Comparison of ENCODE assay signal across 7 cellular contexts in the genomic region with DNA sequence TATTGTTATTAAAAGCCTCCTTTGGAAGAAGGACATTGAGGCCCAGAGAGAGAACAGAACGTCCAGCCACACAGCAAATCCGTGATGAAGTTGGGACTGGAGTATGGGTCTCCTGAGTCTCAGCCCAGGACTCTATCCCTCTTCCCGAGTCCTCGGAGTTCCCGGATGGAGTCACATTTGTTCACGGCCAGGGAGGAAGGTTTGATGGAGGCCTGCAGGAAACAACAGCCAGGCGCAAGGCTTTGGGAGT. TPM values are rescaled to one million over a fixed set of nuclear protein-coding genes. Genes with fewer than 3 reads are reported as not detected.
DNase-seq lines count a peak whose midpoint lies in the region; ATAC-seq and TF ChIP-seq lines count a peak whose summit lies in the region.

No MANE protein-coding gene starts in this region.

- no peaks in the 10 kb centered on the region; the same call in 1 of the 2 replicates for H3K27me3 Mint-ChIP-seq in WTC11 (ENCODE audit: low read depth)

- in situ Hi-C loops in HAP-1 (cut with MboI; ENCODE audit: low sequenced_read_pairs) = no loop called here

- peaks cover 34% of the 10 kb centered on the region for H3K4me1 Mint-ChIP-seq in WTC11
- peaks cover 44% of the 10 kb centered on the region for H3K4me1 Mint-ChIP-seq in stimulated activated effector memory CD8-positive, alpha-beta T cell treated with anti-CD3 and anti-CD28 coated beads, Interleukin-12 subunit alpha, Interleukin-12 subunit beta, amount 100 ng/mL, for 72 hours

- DNase-seq in HAP-1 (ENCODE audit: low spot score in 2 of 2) = no peak
- no peak for DNase-seq in WTC11 (ENCODE audit: low spot score)
- no peak for DNase-seq in left cardiac atrium
- DNase-seq in stimulated activated effector memory CD8-positive, alpha-beta T cell treated with anti-CD3 and anti-CD28 coated beads, Interleukin-12 subunit alpha, Interleukin-12 subunit beta, amount 100 ng/mL, for 72 hours (ENCODE audit: low spot score in 2 of 2) = no peak
- no peak for DNase-seq in dermis blood vessel endothelial cell
- DNase-seq in GM20000 (ENCODE audit: low spot score) = no peak

- intact Hi-C loops in left cardiac atrium (cut with DNase I) = no loop called here

- POLR2A ChIA-PET in WTC11 (lab: Charles Lee) = interaction anchor here (0.7 to 2.4 kb wide), 7 partner anchors 18 to 223 kb away, joined by 3 to 12 read pairs (median 4); partner anchors contain the start of genes CCDC28B, IQCC, KPNA6 and TMEM39B

- H3K4me1 ChIP-seq in HAP-1 = peaks cover 14% of the 10 kb centered on the region

- H3K9me3 ChIP-seq in HAP-1 = no peaks in the 10 kb centered on the region

- peaks cover 33% of the 10 kb centered on the region for H3K36me3 ChIP-seq in HAP-1 (replicated peaks)

- H3K9me3 Mint-ChIP-seq in WTC11 = no peaks in the 10 kb centered on the region
- H3K9me3 Mint-ChIP-seq in stimulated activated effector memory CD8-positive, alpha-beta T cell treated with anti-CD3 and anti-CD28 coated beads, Interleukin-12 subunit alpha, Interleukin-12 subunit beta, amount 100 ng/mL, for 72 hours = no peaks in the 10 kb centered on the region

- TF ChIP-seq CTCF in WTC11 (IDR thresholded peaks at IDR 0.05) (no peak), GM20000 (IDR thresholded peaks at IDR 0.05; ENCODE audit: extremely low read depth, missing control alignments) (no peak)

- H3K27me3 ChIP-seq in HAP-1 (ENCODE audit: low read depth) = no peaks in the 10 kb centered on the region

- peak; percentile 13 for ATAC-seq in WTC11
- peak; percentile 3 to 16 for ATAC-seq in left cardiac atrium
- ATAC-seq in stimulated activated effector memory CD8-positive, alpha-beta T cell treated with anti-CD3 and anti-CD28 coated beads, Interleukin-12 subunit alpha, Interleukin-12 subunit beta, amount 100 ng/mL, for 72 hours = no peak
- ATAC-seq in HG02885 (IDR thresholded peaks at IDR 0.05; ENCODE audit: poor library complexity, unreplicated experiment) = no peak

- H3K27ac Mint-ChIP-seq in WTC11 = peak overlapping the region; percentile 92
- peak overlapping the region; percentile 98 for H3K27ac Mint-ChIP-seq in stimulated activated effector memory CD8-positive, alpha-beta T cell treated with anti-CD3 and anti-CD28 coated beads, Interleukin-12 subunit alpha, Interleukin-12 subunit beta, amount 100 ng/mL, for 72 hours

- CTCF ChIA-PET in WTC11 (lab: Charles Lee) = interaction anchor here (0.6 to 3.6 kb wide), 12 partner anchors 22 to 390 kb away, joined by 3 to 21 read pairs (median 4); partner anchors contain the start of genes CCDC28B, IQCC, KPNA6 and TMEM39B

- peaks cover 28% of the 10 kb centered on the region for H3K36me3 Mint-ChIP-seq in WTC11
- H3K36me3 Mint-ChIP-seq in stimulated activated effector memory CD8-positive, alpha-beta T cell treated with anti-CD3 and anti-CD28 coated beads, Interleukin-12 subunit alpha, Interleukin-12 subunit beta, amount 100 ng/mL, for 72 hours = peaks cover 62% of the 10 kb centered on the region

- peak overlapping the region; percentile 76 for H3K4me3 Mint-ChIP-seq in WTC11
- peak overlapping the region; percentile 96 for H3K4me3 Mint-ChIP-seq in stimulated activated effector memory CD8-positive, alpha-beta T cell treated with anti-CD3 and anti-CD28 coated beads, Interleukin-12 subunit alpha, Interleukin-12 subunit beta, amount 100 ng/mL, for 72 hours

- peak overlapping the region; percentile 59 for H3K4me3 ChIP-seq in HAP-1

TF ChIP-seq in WTC11, 78 proteins besides CTCF, POLR2A, EP300 and RAD21 (continues in another document):
- no peak for TF ChIP-seq ZNF425 (CRISPR knock-in tag; conservative IDR thresholded peaks at IDR 0.05)
- TF ChIP-seq, protein P1, sequence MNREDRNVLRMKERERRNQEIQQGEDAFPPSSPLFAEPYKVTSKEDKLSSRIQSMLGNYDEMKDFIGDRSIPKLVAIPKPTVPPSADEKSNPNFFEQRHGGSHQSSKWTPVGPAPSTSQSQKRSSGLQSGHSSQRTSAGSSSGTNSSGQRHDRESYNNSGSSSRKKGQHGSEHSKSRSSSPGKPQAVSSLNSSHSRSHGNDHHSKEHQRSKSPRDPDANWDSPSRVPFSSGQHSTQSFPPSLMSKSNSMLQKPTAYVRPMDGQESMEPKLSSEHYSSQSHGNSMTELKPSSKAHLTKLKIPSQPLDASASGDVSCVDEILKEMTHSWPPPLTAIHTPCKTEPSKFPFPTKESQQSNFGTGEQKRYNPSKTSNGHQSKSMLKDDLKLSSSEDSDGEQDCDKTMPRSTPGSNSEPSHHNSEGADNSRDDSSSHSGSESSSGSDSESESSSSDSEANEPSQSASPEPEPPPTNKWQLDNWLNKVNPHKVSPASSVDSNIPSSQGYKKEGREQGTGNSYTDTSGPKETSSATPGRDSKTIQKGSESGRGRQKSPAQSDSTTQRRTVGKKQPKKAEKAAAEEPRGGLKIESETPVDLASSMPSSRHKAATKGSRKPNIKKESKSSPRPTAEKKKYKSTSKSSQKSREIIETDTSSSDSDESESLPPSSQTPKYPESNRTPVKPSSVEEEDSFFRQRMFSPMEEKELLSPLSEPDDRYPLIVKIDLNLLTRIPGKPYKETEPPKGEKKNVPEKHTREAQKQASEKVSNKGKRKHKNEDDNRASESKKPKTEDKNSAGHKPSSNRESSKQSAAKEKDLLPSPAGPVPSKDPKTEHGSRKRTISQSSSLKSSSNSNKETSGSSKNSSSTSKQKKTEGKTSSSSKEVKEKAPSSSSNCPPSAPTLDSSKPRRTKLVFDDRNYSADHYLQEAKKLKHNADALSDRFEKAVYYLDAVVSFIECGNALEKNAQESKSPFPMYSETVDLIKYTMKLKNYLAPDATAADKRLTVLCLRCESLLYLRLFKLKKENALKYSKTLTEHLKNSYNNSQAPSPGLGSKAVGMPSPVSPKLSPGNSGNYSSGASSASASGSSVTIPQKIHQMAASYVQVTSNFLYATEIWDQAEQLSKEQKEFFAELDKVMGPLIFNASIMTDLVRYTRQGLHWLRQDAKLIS (CRISPR knock-in tag; IDR thresholded peaks at IDR 0.05; ENCODE audit: borderline replicate concordance) = no peak
- TF ChIP-seq TEAD4 (CRISPR knock-in tag; IDR thresholded peaks at IDR 0.05) = no peak
- TF ChIP-seq, protein P2, sequence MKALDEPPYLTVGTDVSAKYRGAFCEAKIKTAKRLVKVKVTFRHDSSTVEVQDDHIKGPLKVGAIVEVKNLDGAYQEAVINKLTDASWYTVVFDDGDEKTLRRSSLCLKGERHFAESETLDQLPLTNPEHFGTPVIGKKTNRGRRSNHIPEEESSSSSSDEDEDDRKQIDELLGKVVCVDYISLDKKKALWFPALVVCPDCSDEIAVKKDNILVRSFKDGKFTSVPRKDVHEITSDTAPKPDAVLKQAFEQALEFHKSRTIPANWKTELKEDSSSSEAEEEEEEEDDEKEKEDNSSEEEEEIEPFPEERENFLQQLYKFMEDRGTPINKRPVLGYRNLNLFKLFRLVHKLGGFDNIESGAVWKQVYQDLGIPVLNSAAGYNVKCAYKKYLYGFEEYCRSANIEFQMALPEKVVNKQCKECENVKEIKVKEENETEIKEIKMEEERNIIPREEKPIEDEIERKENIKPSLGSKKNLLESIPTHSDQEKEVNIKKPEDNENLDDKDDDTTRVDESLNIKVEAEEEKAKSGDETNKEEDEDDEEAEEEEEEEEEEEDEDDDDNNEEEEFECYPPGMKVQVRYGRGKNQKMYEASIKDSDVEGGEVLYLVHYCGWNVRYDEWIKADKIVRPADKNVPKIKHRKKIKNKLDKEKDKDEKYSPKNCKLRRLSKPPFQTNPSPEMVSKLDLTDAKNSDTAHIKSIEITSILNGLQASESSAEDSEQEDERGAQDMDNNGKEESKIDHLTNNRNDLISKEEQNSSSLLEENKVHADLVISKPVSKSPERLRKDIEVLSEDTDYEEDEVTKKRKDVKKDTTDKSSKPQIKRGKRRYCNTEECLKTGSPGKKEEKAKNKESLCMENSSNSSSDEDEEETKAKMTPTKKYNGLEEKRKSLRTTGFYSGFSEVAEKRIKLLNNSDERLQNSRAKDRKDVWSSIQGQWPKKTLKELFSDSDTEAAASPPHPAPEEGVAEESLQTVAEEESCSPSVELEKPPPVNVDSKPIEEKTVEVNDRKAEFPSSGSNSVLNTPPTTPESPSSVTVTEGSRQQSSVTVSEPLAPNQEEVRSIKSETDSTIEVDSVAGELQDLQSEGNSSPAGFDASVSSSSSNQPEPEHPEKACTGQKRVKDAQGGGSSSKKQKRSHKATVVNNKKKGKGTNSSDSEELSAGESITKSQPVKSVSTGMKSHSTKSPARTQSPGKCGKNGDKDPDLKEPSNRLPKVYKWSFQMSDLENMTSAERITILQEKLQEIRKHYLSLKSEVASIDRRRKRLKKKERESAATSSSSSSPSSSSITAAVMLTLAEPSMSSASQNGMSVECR (CRISPR knock-in tag; IDR thresholded peaks at IDR 0.05; ENCODE audit: borderline replicate concordance) = no peak
- no peak for TF ChIP-seq OVOL2 (CRISPR knock-in tag; IDR thresholded peaks at IDR 0.05; ENCODE audit: borderline replicate concordance)
- no peak for TF ChIP-seq ZNF121 (CRISPR knock-in tag; IDR thresholded peaks at IDR 0.05)

RNA-seq across cellular contexts. Expression of gene TXLNA, which starts 0.4 kb away (rescaled TPM):
- total RNA-seq in WTC11 (2021) (46.3 to 49.8 TPM (median 47.2 TPM) in 3 replicates), left cardiac atrium (10 to 100 TPM; 20.3 to 35.6 TPM), dermis blood vessel endothelial cell (83.7 and 93.6 TPM in 2 replicates)

RNA-seq across cellular contexts. Expression of gene CCDC28B, which starts 21.3 kb away (rescaled TPM):
- total RNA-seq in WTC11 (2021) (29.0 to 34.4 TPM (median 29.9 TPM) in 3 replicates), left cardiac atrium (10 to 100 TPM in 1 of 2 donors, 1 to 10 TPM in 1; 7.5 to 13.8 TPM), dermis blood vessel endothelial cell (10.8 and 16.8 TPM in 2 replicates)

RNA-seq across cellular contexts. Expression of gene IQCC, which starts 26.4 kb away (rescaled TPM):
- total RNA-seq in WTC11 (2021) = 4.6 to 5.2 TPM (median 4.8 TPM) in 3 replicates
- total RNA-seq in left cardiac atrium = under 1 TPM; 0.76 to 0.97 TPM
- total RNA-seq in dermis blood vessel endothelial cell = 1.0 and 1.2 TPM in 2 replicates

RNA-seq across cellular contexts. Expression of gene DCDC2B, which starts 29.8 kb away (rescaled TPM):
- not detected in 3 replicates for total RNA-seq in WTC11 (2021)
- total RNA-seq in left cardiac atrium = not detected
- not detected in 2 replicates for total RNA-seq in dermis blood vessel endothelial cell

RNA-seq across cellular contexts. Expression of gene TMEM234, which starts 43.0 kb away (rescaled TPM):
- total RNA-seq in WTC11 (2021) (10.3 to 11.9 TPM (median 11.4 TPM) in 3 replicates), left cardiac atrium (1 to 10 TPM; 8.8 to 9.9 TPM), dermis blood vessel endothelial cell (9.2 and 12.3 TPM in 2 replicates)

Comparison
In these comparisons a context has a peak if more than half of its experiments do, and no peak if none do; other contexts are left out.
1. ATAC-seq: peak in WTC11 (single experiment) and left cardiac atrium (2 of 2); none in stimulated activated effector memory CD8-positive, alpha-beta T cell treated with anti-CD3 and anti-CD28 coated beads, Interleukin-12 subunit alpha, Interleukin-12 subunit beta, amount 100 ng/mL, for 72 hours (single experiment) and HG02885 (single experiment).